Comparison of ENCODE assay signal across 8 cellular contexts in genomic region chr2:205686231-205687017, GRCh38. TPM values are rescaled to one million over a fixed set of nuclear protein-coding genes. Genes with fewer than 3 reads are reported as not detected.
DNase-seq lines count a peak whose midpoint lies in the region; ATAC-seq and TF ChIP-seq lines count a peak whose summit lies in the region.

No MANE protein-coding gene starts in this region.

- no peak overlapping the region for H3K27ac ChIP-seq in psoas muscle

- H3K27me3 ChIP-seq in psoas muscle (ENCODE audit: insufficient read depth in 3 of 3, low read length in 2 of 3) = peaks cover 0 to 54% (median 7%) of the 10 kb centered on the region in 3 donors

- TF ChIP-seq CTCF in fibroblast of villous mesenchyme (IDR thresholded peaks at IDR 0.05; ENCODE audit: insufficient read depth, low read depth, low read length) (peak; percentile 42), psoas muscle (IDR thresholded peaks at IDR 0.05) (no peak), GM10248 (IDR thresholded peaks at IDR 0.05; ENCODE audit: control extremely low read depth, extremely low read depth, low read depth, missing control alignments) (no peak)

- H3K4me1 ChIP-seq in psoas muscle = no peaks in the 10 kb centered on the region

- ATAC-seq in SK-N-SH treated with all-trans-retinoic acid at 6 μM for 48 hours (0 out of 3 replicates have a peak, but pooled peaks have one; percentile 3), psoas muscle (no peak)

- intact Hi-C loops in psoas muscle (cut with DNase I) = loop anchor here in 1 of 2 donors (10.0 kb wide), 1 partner anchor 992 kb away; no protein-coding TSS in a partner anchor

- DNase-seq in EH (ENCODE audit: low read depth) (peak; percentile 56), fibroblast of villous mesenchyme (ENCODE audit: low read depth) (peak; percentile 62), psoas muscle (no peak), RPMI8226 (no peak), GM10248 (ENCODE audit: extremely low spot score) (no peak), NCI-H774 (lab: John Stamatoyannopoulos, UW) (no peak), NCI-H2081 (lab: John Stamatoyannopoulos, UW) (no peak)

- no peaks in the 10 kb centered on the region for H3K36me3 ChIP-seq in psoas muscle (ENCODE audit: insufficient read depth in 1 of 2, low read depth in 1 of 2)

- H3K4me3 ChIP-seq in fibroblast of villous mesenchyme (ENCODE audit: low read depth, low read length) (peak overlapping the region; percentile 71), psoas muscle (peak overlapping the region; percentile 64)

- H3K9me3 ChIP-seq in psoas muscle = no peaks in the 10 kb centered on the region

- POLR2A ChIA-PET in GM10248 (lab: Yijun Ruan, JAX) = no interaction called here

- CTCF ChIA-PET in GM10248 (lab: Yijun Ruan, JAX) = interaction anchor here (1.2 to 1.3 kb wide), 2 partner anchors 9 to 30 kb away, joined by 3 read pairs; no protein-coding TSS in a partner anchor

- 20 to 24% (median 21%) methylated on average over 43 of the region's 43 CpGs for WGBS in psoas muscle, 3 donors

TF ChIP-seq in SK-N-SH treated with all-trans-retinoic acid at 6 μM for 48 hours, 23 proteins besides CTCF, POLR2A, EP300 and RAD21:
- TF ChIP-seq TCF4 (CRISPR knock-in tag; IDR thresholded peaks at IDR 0.05; ENCODE audit: borderline replicate concordance) = no peak
- 0 out of 2 replicates have a peak, but pooled peaks have one; percentile 15 for TF ChIP-seq CSDC2 (CRISPR knock-in tag; IDR thresholded peaks at IDR 0.05)

RNA-seq across cellular contexts. Expression of gene NRP2, which starts 4.1 kb away (rescaled TPM):
- total RNA-seq in fibroblast of villous mesenchyme (117 and 120 TPM in 2 replicates), psoas muscle (1 to 10 TPM; 2.4 to 6.9 (median 5.9) TPM)
- 1 to 10 TPM in 1 of 3 donors, under 1 TPM in 2; 0.67 to 1.4 (median 0.77) TPM for polyA plus RNA-seq in psoas muscle

Comparison
In these comparisons a context has a peak if more than half of its experiments do, and no peak if none do; other contexts are left out.
1. DNase-seq: peak in EH (single experiment) and fibroblast of villous mesenchyme (single experiment); none in psoas muscle (0 of 2), RPMI8226 (single experiment), GM10248 (single experiment), NCI-H774 (single experiment) and NCI-H2081 (0 of 2).
2. RNA of gene NRP2, which starts 4.1 kb away (total RNA-seq): 117 to 120 TPM in fibroblast of villous mesenchyme; 2.4 to 6.9 TPM in psoas muscle; every median in the first group is over 10 times any median in the second.